In the genomic region with DNA sequence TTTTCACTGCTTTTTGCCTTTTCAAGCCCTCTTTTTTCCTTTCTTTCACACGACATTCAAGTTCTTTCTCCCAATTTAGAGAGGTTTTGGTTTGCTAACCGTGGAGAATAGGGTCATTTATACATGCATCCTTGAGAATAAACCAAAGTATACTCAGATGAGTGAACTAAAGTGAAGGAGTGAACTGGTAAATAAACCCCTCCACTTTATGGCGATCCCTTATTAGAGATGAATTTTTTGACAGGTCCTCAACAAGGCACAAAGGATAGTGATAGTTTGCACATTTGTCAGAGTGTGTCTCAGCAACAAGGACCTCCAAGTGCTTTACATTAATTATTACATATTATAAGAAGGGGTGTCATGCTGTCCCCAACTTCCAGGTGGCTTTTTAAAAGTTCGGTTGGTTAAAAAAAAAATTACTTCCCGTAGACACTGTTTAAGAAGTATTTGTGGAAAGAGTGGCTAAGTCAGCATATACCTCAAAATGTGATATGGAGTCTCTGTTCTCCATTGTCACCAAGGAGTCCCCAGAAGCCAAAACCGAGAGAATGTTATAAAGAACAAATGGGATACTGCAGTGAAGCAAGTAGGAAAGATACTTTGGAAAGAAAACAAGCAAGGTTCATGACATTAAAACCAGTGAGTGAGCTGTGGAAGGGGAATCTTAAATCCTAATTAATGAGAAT, we compare ENCODE assay signal across 12 cellular contexts. TPM values are rescaled to one million over a fixed set of nuclear protein-coding genes. Genes with fewer than 3 reads are reported as not detected.
A peak's percentile ranks its signal among the peaks of the same experiment; 100 is the strongest.
DNase-seq lines count a peak whose midpoint lies in the region; ATAC-seq and TF ChIP-seq lines count a peak whose summit lies in the region.
"Had no signal": no experiment of that assay in that cellular context is flagged by ENCODE, and none has a peak within 500 bp of the region (broad histone marks: within the 10 kb centered on the region; RNA-seq: fewer than 3 reads in every experiment).

No MANE protein-coding gene starts in this region.

- peak overlapping the region; percentile 22 to 63; a peak in 3 of 4 replicates for H3K4me3 ChIP-seq in DND-41 (ENCODE audit: low read depth in 1 of 2, low read length in 2 of 2)

- peak overlapping the region; percentile 83 for H3K27ac Mint-ChIP-seq in CD4-positive, alpha-beta T cell
- peak overlapping the region; percentile 76 for H3K27ac Mint-ChIP-seq in dendritic cell treated with granulocyte-macrophage colony-stimulating factor and Interleukin-4, amounts not matched to agents 40 ng/mL and 50 ng/mL, for 4 days
- H3K27ac Mint-ChIP-seq in neural crest cell (ENCODE audit: unreplicated experiment), result no peak overlapping the region

- H3K9me3 Mint-ChIP-seq in CD4-positive, alpha-beta T cell, result no peaks in the 10 kb centered on the region
- no peaks in the 10 kb centered on the region for H3K9me3 Mint-ChIP-seq in dendritic cell treated with granulocyte-macrophage colony-stimulating factor and Interleukin-4, amounts not matched to agents 40 ng/mL and 50 ng/mL, for 4 days
- no peaks in the 10 kb centered on the region for H3K9me3 Mint-ChIP-seq in neural crest cell

- H3K79me2 ChIP-seq in DND-41 (ENCODE audit: insufficient read depth, low read length), result peaks cover 44% of the 10 kb centered on the region

- H3K27me3 Mint-ChIP-seq in CD4-positive, alpha-beta T cell, result peaks cover 9% of the 10 kb centered on the region
- peaks cover 14% of the 10 kb centered on the region for H3K27me3 Mint-ChIP-seq in dendritic cell treated with granulocyte-macrophage colony-stimulating factor and Interleukin-4, amounts not matched to agents 40 ng/mL and 50 ng/mL, for 4 days
- peaks cover 61% of the 10 kb centered on the region for H3K27me3 Mint-ChIP-seq in neural crest cell (ENCODE audit: low read depth)

- no peak overlapping the region for H3K27ac ChIP-seq in CD4-positive, alpha-beta T cell (ENCODE audit: low read depth, low read length)
- H3K27ac ChIP-seq in DND-41 (ENCODE audit: low read length), result peak overlapping the region; percentile 89

- ATAC-seq in CD4-positive, alpha-beta T cell (ENCODE audit: poor library complexity), result no peak
- ATAC-seq in DND-41 (ENCODE audit: insufficient read depth, low read depth) (no peak), HG02642 (IDR thresholded peaks at IDR 0.05; ENCODE audit: poor library complexity, unreplicated experiment) (no peak), HG02852 (IDR thresholded peaks at IDR 0.05; ENCODE audit: unreplicated experiment) (no peak)

- peak overlapping the region; percentile 95 for H3K9ac ChIP-seq in DND-41 (ENCODE audit: low read depth, low read length)

- CTCF ChIA-PET in CD4-positive, alpha-beta T cell (lab: Charles Lee), result no interaction called here

- peaks cover 55% of the 10 kb centered on the region for H3K4me1 ChIP-seq in DND-41 (ENCODE audit: insufficient read depth, low read length)

- peaks cover 13% of the 10 kb centered on the region for H3K36me3 Mint-ChIP-seq in CD4-positive, alpha-beta T cell (ENCODE audit: low read depth)
- H3K36me3 Mint-ChIP-seq in dendritic cell treated with granulocyte-macrophage colony-stimulating factor and Interleukin-4, amounts not matched to agents 40 ng/mL and 50 ng/mL, for 4 days (ENCODE audit: low read depth), result peaks cover 18% of the 10 kb centered on the region
- no peaks in the 10 kb centered on the region for H3K36me3 Mint-ChIP-seq in neural crest cell (ENCODE audit: low read depth)

- no peaks in the 10 kb centered on the region for H3K9me3 ChIP-seq in CD4-positive, alpha-beta T cell (ENCODE audit: control insufficient read depth, low read length)
- no peaks in the 10 kb centered on the region for H3K9me3 ChIP-seq in DND-41 (ENCODE audit: insufficient read depth, low read length, severe bottlenecking)
- H3K9me3 ChIP-seq: left lung had no signal

- peak overlapping the region; percentile 81 for H2AFZ ChIP-seq in DND-41 (ENCODE audit: low read depth, low read length)

- DNase-seq in CD4-positive, alpha-beta T cell, result no peak
- DNase-seq in DND-41 (no peak), neural crest cell (ENCODE audit: low read depth, low spot score) (no peak), NCI-H187 (lab: John Stamatoyannopoulos, UW) (no peak)
- DNase-seq in stimulated activated CD4-positive, alpha-beta T cell treated with anti-CD3 and anti-CD28 coated beads, Interleukin-1b, Interleukin-23, amount 100 ng/mL, for 48 hours, result no peak
- DNase-seq: HCEC 1CT, NCI-H1105 treated with DMSO at 0.1 percent for 48 hours, NCI-H524 had no signal

- peaks cover 41% of the 10 kb centered on the region for H3K4me1 Mint-ChIP-seq in CD4-positive, alpha-beta T cell (ENCODE audit: low read depth)
- H3K4me1 Mint-ChIP-seq in dendritic cell treated with granulocyte-macrophage colony-stimulating factor and Interleukin-4, amounts not matched to agents 40 ng/mL and 50 ng/mL, for 4 days (ENCODE audit: low read depth), result peaks cover 60% of the 10 kb centered on the region
- H3K4me1 Mint-ChIP-seq in neural crest cell, result peaks cover 16% of the 10 kb centered on the region

- no peaks in the 10 kb centered on the region for H4K20me1 ChIP-seq in DND-41 (ENCODE audit: insufficient read depth, low read length)

- peaks cover 13% of the 10 kb centered on the region for H3K36me3 ChIP-seq in DND-41 (ENCODE audit: insufficient read depth, low read length)
- H3K36me3 ChIP-seq: left lung had no signal

- H3K4me3 Mint-ChIP-seq in CD4-positive, alpha-beta T cell, result peak overlapping the region; percentile 95
- no peak overlapping the region for H3K4me3 Mint-ChIP-seq in dendritic cell treated with granulocyte-macrophage colony-stimulating factor and Interleukin-4, amounts not matched to agents 40 ng/mL and 50 ng/mL, for 4 days
- H3K4me3 Mint-ChIP-seq in neural crest cell, result peak overlapping the region; percentile 83

- POLR2A ChIA-PET in CD4-positive, alpha-beta T cell (lab: Charles Lee), result no interaction called here

- H3K4me2 ChIP-seq in DND-41 (ENCODE audit: insufficient read depth, low read length), result peak overlapping the region; percentile 74

- intact Hi-C loops in CD4-positive, alpha-beta T cell (cut with DNase I, micrococcal nuclease), result loop anchor here (1.0 to 5.0 kb wide), 3 partner anchors 10 to 140 kb away; a partner anchor contains a TSS
- intact Hi-C loops in dendritic cell treated with granulocyte-macrophage colony-stimulating factor and Interleukin-4, amounts not matched to agents 40 ng/mL and 50 ng/mL, for 4 days (cut with micrococcal nuclease), result loop anchor here (5.0 kb wide), 2 partner anchors 35 to 140 kb away; a partner anchor contains a TSS

- TF ChIP-seq CTCF in CD4-positive, alpha-beta T cell (IDR thresholded peaks at IDR 0.05), result no peak
- no peak for TF ChIP-seq CTCF in DND-41 (IDR thresholded peaks at IDR 0.05; ENCODE audit: borderline replicate concordance, extremely low read depth, low read length, poor library complexity, severe bottlenecking)
- no peak for TF ChIP-seq CTCF in neural crest cell (conservative IDR thresholded peaks at IDR 0.05)

- H3K27me3 ChIP-seq in CD4-positive, alpha-beta T cell (ENCODE audit: control insufficient read depth, insufficient read depth, low read length), result no peaks in the 10 kb centered on the region
- H3K27me3 ChIP-seq in DND-41 (ENCODE audit: insufficient read depth, low read length, poor library complexity), result no peaks in the 10 kb centered on the region

RNA-seq across cellular contexts. Expression of a gene that starts 1.7 kb away (rescaled TPM):
- total RNA-seq in CD4-positive, alpha-beta T cell, result 1 to 10 TPM; 7.4 to 8.2 TPM
- 2.0 and 2.6 TPM in 2 replicates for total RNA-seq in neural crest cell
